Comparison of ENCODE assay signal across 9 cellular contexts in genomic region chrX:12946838-12947544, GRCh38. TPM values are rescaled to one million over a fixed set of nuclear protein-coding genes. Genes with fewer than 3 reads are reported as not detected.
DNase-seq lines count a peak whose midpoint lies in the region; ATAC-seq and TF ChIP-seq lines count a peak whose summit lies in the region.
"Had no signal": no experiment of that assay in that cellular context is flagged by ENCODE, and none has a peak within 500 bp of the region (broad histone marks: within the 10 kb centered on the region; RNA-seq: fewer than 3 reads in every experiment).

No MANE protein-coding gene starts in this region.

- H3K9me3 Mint-ChIP-seq in CD8-positive, alpha-beta memory T cell: no peaks in the 10 kb centered on the region
- H3K9me3 Mint-ChIP-seq in WTC11 (peaks cover 1% of the 10 kb centered on the region; the same call in 1 of the 2 replicates), chondrocyte (ENCODE audit: low read depth) (no peaks in the 10 kb centered on the region)

- CTCF ChIA-PET in CD8-positive, alpha-beta memory T cell (lab: Charles Lee): interaction anchor here (0.6 to 7.3 kb wide), 37 partner anchors 9 to 699 kb away, joined by 3 to 224 read pairs (median 4); partner anchors contain the start of gene TMSB4X
- CTCF ChIA-PET in HEK293T (lab: Yijun Ruan, JAX): interaction anchor here (0.5 to 2.0 kb wide), 31 partner anchors 9 to 1972 kb away, joined by 3 to 22 read pairs (median 3); no protein-coding TSS in a partner anchor
- CTCF ChIA-PET in WTC11 (lab: Charles Lee): interaction anchor here (0.5 to 2.3 kb wide), 49 partner anchors 8 to 788 kb away, joined by 3 to 43 read pairs (median 4); partner anchors contain the start of genes OFD1, TCEANC and TRAPPC2

- no peaks in the 10 kb centered on the region for H3K27me3 ChIP-seq in CD8-positive, alpha-beta memory T cell (ENCODE audit: insufficient read depth, low read length, poor library complexity, severe bottlenecking)

- no peaks in the 10 kb centered on the region for H3K9me3 ChIP-seq in CD8-positive, alpha-beta memory T cell (ENCODE audit: low read length)

- H3K4me3 ChIP-seq in CD8-positive, alpha-beta memory T cell (ENCODE audit: low read length): peak overlapping the region; percentile 44

- peaks cover 50% of the 10 kb centered on the region for H3K4me1 ChIP-seq in CD8-positive, alpha-beta memory T cell (ENCODE audit: insufficient read depth, low read length)

- H3K4me1 Mint-ChIP-seq in CD8-positive, alpha-beta memory T cell: peaks cover 53 to 60% (median 56%) of the 10 kb centered on the region in 3 donors
- H3K4me1 Mint-ChIP-seq in WTC11 (peaks cover 31% of the 10 kb centered on the region), chondrocyte (ENCODE audit: low read depth) (peaks cover 46% of the 10 kb centered on the region)

- H3K36me3 Mint-ChIP-seq in CD8-positive, alpha-beta memory T cell: peaks cover 0 to 4% (median 0%) of the 10 kb centered on the region in 3 donors
- 0 out of 2 replicates have a peak, but pooled peaks cover under 1% of the 10 kb centered on the region for H3K36me3 Mint-ChIP-seq in WTC11
- no peaks in the 10 kb centered on the region for H3K36me3 Mint-ChIP-seq in chondrocyte (ENCODE audit: low read depth)

- peak overlapping the region; percentile 16 for H3K27ac ChIP-seq in CD8-positive, alpha-beta memory T cell (ENCODE audit: low read depth, low read length)

- H3K27me3 Mint-ChIP-seq in CD8-positive, alpha-beta memory T cell: peaks cover 0 to 13% of the 10 kb centered on the region in 2 donors
- H3K27me3 Mint-ChIP-seq in WTC11 (ENCODE audit: low read depth) (no peaks in the 10 kb centered on the region), chondrocyte (ENCODE audit: low read depth) (no peaks in the 10 kb centered on the region)

- peak; percentile 49 to 79 (median 73) for DNase-seq in CD8-positive, alpha-beta memory T cell
- DNase-seq in HEK293T (ENCODE audit: extremely low spot score): peak; percentile 83
- peak; percentile 51 for DNase-seq in NCI-H226
- peak; percentile 79 for DNase-seq in WTC11 (ENCODE audit: low spot score)
- DNase-seq in chondrocyte (ENCODE audit: low spot score): no peak
- DNase-seq in kidney tubule cell (ENCODE audit: low spot score): peak; percentile 89
- DNase-seq in stimulated activated CD4-positive, alpha-beta T cell treated with anti-CD3 and anti-CD28 coated beads, Interleukin-4, amount 100 ng/mL, for 1 hour: peak; percentile 59

- POLR2A ChIA-PET in CD8-positive, alpha-beta memory T cell (lab: Charles Lee): interaction anchor here (0.7 to 1.4 kb wide), 10 partner anchors 22 to 541 kb away, joined by 3 to 11 read pairs (median 4); no protein-coding TSS in a partner anchor
- POLR2A ChIA-PET in HEK293T (lab: Yijun Ruan, JAX) (interaction anchor here (1.1 kb wide), 1 partner anchor 27 kb away, joined by 3 read pairs; the partner anchor contains the start of gene TMSB4X), WTC11 (lab: Charles Lee) (interaction anchor here (0.6 to 1.1 kb wide), 3 partner anchors 29 to 255 kb away, joined by 3 to 6 read pairs (median 4); partner anchors contain the start of gene TMSB4X)

- H3K36me3 ChIP-seq in CD8-positive, alpha-beta memory T cell (ENCODE audit: insufficient read depth, low read length): no peaks in the 10 kb centered on the region

- H3K4me3 Mint-ChIP-seq in CD8-positive, alpha-beta memory T cell: peak overlapping the region in 6 of 7 donors; percentile 10 to 83 (median 72)
- H3K4me3 Mint-ChIP-seq in WTC11: no peak overlapping the region
- H3K4me3 Mint-ChIP-seq in chondrocyte (ENCODE audit: unreplicated experiment): no peak overlapping the region

- ATAC-seq in WTC11 (peak; percentile 82), HG03460 (IDR thresholded peaks at IDR 0.05; ENCODE audit: unreplicated experiment) (no peak)

- peak overlapping the region; percentile 82 to 98 (median 95) for H3K27ac Mint-ChIP-seq in CD8-positive, alpha-beta memory T cell
- H3K27ac Mint-ChIP-seq in WTC11: peak overlapping the region; percentile 89
- peak overlapping the region; percentile 81 for H3K27ac Mint-ChIP-seq in chondrocyte (ENCODE audit: unreplicated experiment)

- TF ChIP-seq CTCF in WTC11 (IDR thresholded peaks at IDR 0.05) (peak; percentile 87), chondrocyte (IDR thresholded peaks at IDR 0.05) (peak; percentile 98)

TF ChIP-seq in HEK293T, 16 proteins besides CTCF, POLR2A, EP300 and RAD21:
- TF ChIP-seq CTBP1 (IDR thresholded peaks at IDR 0.05; ENCODE audit: borderline replicate concordance): no peak
- TF ChIP-seq LEF1 (IDR thresholded peaks at IDR 0.05; ENCODE audit: borderline replicate concordance): no peak
- TF ChIP-seq PKNOX1 (IDR thresholded peaks at IDR 0.05): 0 out of 2 replicates have a peak, but pooled peaks have one; percentile 14
- TF ChIP-seq L3MBTL2 (conservative IDR thresholded peaks at IDR 0.05): no peak
- TF ChIP-seq FOXM1 (IDR thresholded peaks at IDR 0.05; ENCODE audit: borderline replicate concordance): no peak
- TF ChIP-seq ARNT (IDR thresholded peaks at IDR 0.05): no peak
- no peak for TF ChIP-seq SP1 (IDR thresholded peaks at IDR 0.05)
- no peak for TF ChIP-seq FOXA1 (IDR thresholded peaks at IDR 0.05)

TF ChIP-seq in WTC11, 78 proteins besides CTCF, POLR2A, EP300 and RAD21:
- TF ChIP-seq FOXK1 (CRISPR knock-in tag; IDR thresholded peaks at IDR 0.05) (no peak), TEAD1 (CRISPR knock-in tag; IDR thresholded peaks at IDR 0.05) (0 out of 2 replicates have a peak, but pooled peaks have one; percentile 28)

RNA-seq across cellular contexts. Expression of gene TMSB4X, which starts 27.9 kb away (rescaled TPM):
- 1,000 to 10,000 TPM; 3,415 to 3,478 TPM for total RNA-seq in CD8-positive, alpha-beta memory T cell
- 28,788 TPM for polyA plus RNA-seq in CD8-positive, alpha-beta memory T cell
- total RNA-seq in WTC11 (2021) (2,375 to 2,595 TPM (median 2,468 TPM) in 3 replicates), chondrocyte (1,769 to 3,180 TPM (median 3,093 TPM) in 3 replicates)

RNA-seq across cellular contexts. Expression of gene TLR8, which starts 40.6 kb away (rescaled TPM):
- under 1 TPM in 1 of 2 experiments, not detected in 1; 0.07 TPM for total RNA-seq in CD8-positive, alpha-beta memory T cell
- not detected for polyA plus RNA-seq in CD8-positive, alpha-beta memory T cell
- total RNA-seq in WTC11 (2021) (not detected in 3 replicates), chondrocyte (not detected in 3 replicates)
- total RNA-seq: T-helper 2 cell treated with Interferon-gamma antibody and Interleukin-4, amounts not matched to agents 100 ng/mL and 5 ng/mL, for 36 hours had no signal

Comparison
In these comparisons a context has a peak if more than half of its experiments do, and no peak if none do; other contexts are left out.
1. H3K4me3 Mint-ChIP-seq: peak in CD8-positive, alpha-beta memory T cell (6 of 7); none in WTC11 (single experiment) and chondrocyte (single experiment).
2. Peak in every context shown above with its lines, with median percentiles within 50 percentile points of each other: H3K27ac Mint-ChIP-seq.